In genomic region chr3:151314132-151314531, GRCh38 we compare ENCODE assay signal across 22 cellular contexts. TPM values are rescaled to one million over a fixed set of nuclear protein-coding genes. Genes with fewer than 3 reads are reported as not detected.
"Had no signal": no experiment of that assay in that cellular context is flagged by ENCODE, and none has a peak within 500 bp of the region (broad histone marks: within the 10 kb centered on the region; RNA-seq: fewer than 3 reads in every experiment).

No MANE protein-coding gene starts in this region.

- H3K4me3 ChIP-seq: lung had no signal

- H3K4me1 Mint-ChIP-seq: nephron progenitor cell; stimulated activated naive B cell treated with anti-CD40 and anti-IgM and Interleukin-4, amounts not matched to agents 10 μg/mL and 1 μg/mL and 100 μg/mL, for 72 hours had no signal

- H3K27me3 Mint-ChIP-seq: activated CD4-positive, alpha-beta memory T cell treated with anti-CD3 and anti-CD28 coated beads, Interleukin-2, amount 10 ng/mL, durations not matched to agents 7 days and 5 days; activated T-cell treated with anti-CD3 and anti-CD28 coated beads, Interleukin-2, amount 50 U/mL, for 24 hours; dendritic cell treated with granulocyte-macrophage colony-stimulating factor and Interleukin-4, amounts not matched to agents 40 ng/mL and 50 ng/mL, for 4 days; stimulated activated naive B cell treated with anti-CD40 and anti-IgM and Interleukin-4, amounts not matched to agents 10 μg/mL and 1 μg/mL and 100 μg/mL, for 72 hours had no signal

- H3K27ac Mint-ChIP-seq: activated CD4-positive, alpha-beta memory T cell treated with anti-CD3 and anti-CD28 coated beads, Interleukin-2, amount 10 ng/mL, durations not matched to agents 7 days and 5 days; dendritic cell treated with granulocyte-macrophage colony-stimulating factor and Interleukin-4, amounts not matched to agents 40 ng/mL and 50 ng/mL, for 4 days; nephron progenitor cell; stimulated activated naive B cell treated with anti-CD40 and anti-IgM and Interleukin-4, amounts not matched to agents 10 μg/mL and 1 μg/mL and 100 μg/mL, for 72 hours; T-helper 2 cell treated with Interferon-gamma antibody and Interleukin-4, amounts not matched to agents 5 μg/mL and 100 μg/mL, for 36 hours had no signal

- H3K36me3 Mint-ChIP-seq: stimulated activated naive B cell treated with anti-CD40 and anti-IgM and Interleukin-4, amounts not matched to agents 10 μg/mL and 1 μg/mL and 100 μg/mL, for 72 hours had no signal

- FAIRE-seq: frontal cortex, kidney, TTC549 had no signal

- ATAC-seq: left lobe of liver; stimulated activated naive B cell treated with anti-CD40 and anti-IgM and Interleukin-4, amounts not matched to agents 10 μg/mL and 1 μg/mL and 100 μg/mL, for 72 hours had no signal

- DNase-seq: activated CD4-positive, alpha-beta memory T cell treated with anti-CD3 and anti-CD28 coated beads, Interleukin-2, amount 10 ng/mL, durations not matched to agents 7 days and 5 days; activated CD4-positive, alpha-beta T cell treated with anti-CD3 and anti-CD28 coated beads for 4 hours; activated effector memory CD4-positive, alpha-beta T cell treated with Interleukin-2 at 50 U/mL for 16 hours; activated naive CD4-positive, alpha-beta T cell treated with anti-CD3 and anti-CD28 coated beads, Interleukin-2, amount 50 U/mL, for 16 hours; activated T-cell treated with anti-CD3 and anti-CD28 coated beads, Interleukin-2, amount 50 U/mL, for 24 hours; aorta; effector memory CD4-positive, alpha-beta T cell; head of caudate nucleus; kidney; nephron progenitor cell; occipital lobe; posterior cingulate gyrus; stimulated activated naive B cell treated with anti-CD40 and anti-IgM and Interleukin-4, amounts not matched to agents 10 μg/mL and 1 μg/mL and 100 μg/mL, for 72 hours had no signal

- H3K4me3 Mint-ChIP-seq: activated CD4-positive, alpha-beta memory T cell treated with anti-CD3 and anti-CD28 coated beads, Interleukin-2, amount 10 ng/mL, durations not matched to agents 7 days and 5 days; dendritic cell treated with granulocyte-macrophage colony-stimulating factor and Interleukin-4, amounts not matched to agents 40 ng/mL and 50 ng/mL, for 4 days; nephron progenitor cell; stimulated activated naive B cell treated with anti-CD40 and anti-IgM and Interleukin-4, amounts not matched to agents 10 μg/mL and 1 μg/mL and 100 μg/mL, for 72 hours; T-helper 2 cell treated with Interferon-gamma antibody and Interleukin-4, amounts not matched to agents 5 μg/mL and 100 μg/mL, for 36 hours had no signal

RNA-seq across cellular contexts. Expression of gene GPR87, which starts 2.5 kb away (rescaled TPM):
- total RNA-seq: aorta, cerebellum, frontal cortex, left lobe of liver, myocyte, occipital lobe had no signal
- polyA plus RNA-seq: aorta had no signal

RNA-seq across cellular contexts. Expression of gene P2RY13, which starts 15.2 kb away (rescaled TPM):
- total RNA-seq: activated CD4-positive, alpha-beta memory T cell treated with anti-CD3 and anti-CD28 coated beads, Interleukin-2, amount 10 ng/mL, durations not matched to agents 7 days and 5 days; myocyte; renal cortical epithelial cell had no signal

RNA-seq across cellular contexts. Expression of gene P2RY14, which starts 35.8 kb away (rescaled TPM):
- total RNA-seq: left lobe of liver, myocyte, renal cortical epithelial cell had no signal
